ENCODE assay signal across 29 cellular contexts in genomic region chr2:216394888-216395287, GRCh38. TPM values are rescaled to one million over a fixed set of nuclear protein-coding genes. Genes with fewer than 3 reads are reported as not detected.
"Had no signal": no experiment of that assay in that cellular context is flagged by ENCODE, and none has a peak within 500 bp of the region (broad histone marks: within the 10 kb centered on the region; RNA-seq: fewer than 3 reads in every experiment).

No MANE protein-coding gene starts in this region.

- H3K36me3 Mint-ChIP-seq: activated naive CD8-positive, alpha-beta T cell treated with anti-CD3 and anti-CD28 coated beads for 36 hours; mesothelial cell of epicardium; stimulated activated naive B cell treated with anti-CD40 and anti-IgM and Interleukin-4, amounts not matched to agents 10 μg/mL and 1 μg/mL and 100 μg/mL, for 72 hours had no signal

- H3K9me3 Mint-ChIP-seq: activated B cell treated with CpG ODN at 0.5 μM for 24 hours; activated naive CD8-positive, alpha-beta T cell treated with anti-CD3 and anti-CD28 coated beads for 36 hours; activated T-cell treated with anti-CD3 and anti-CD28 coated beads, Interleukin-2, amount 50 U/mL, for 24 hours; activated T-helper 17 cell treated with anti-CD3 and anti-CD28 coated beads, Interleukin-2, amount 50 U/mL, for 72 hours; mesothelial cell of epicardium; nephron; stimulated activated naive B cell treated with anti-CD40 and anti-IgM and Interleukin-4, amounts not matched to agents 10 μg/mL and 1 μg/mL and 100 μg/mL, for 72 hours had no signal

- H3K9me3 ChIP-seq: left ventricle myocardium inferior, neutrophil, ovary, prostate gland, thoracic aorta, upper lobe of left lung had no signal

- FAIRE-seq: astrocyte, frontal cortex, TTC549 had no signal

- H3K4me3 Mint-ChIP-seq: activated B cell treated with CpG ODN at 0.5 μM for 24 hours; activated CD4-positive, alpha-beta T cell treated with anti-CD3 and anti-CD28 coated beads for 36 hours; activated naive CD8-positive, alpha-beta T cell treated with anti-CD3 and anti-CD28 coated beads for 36 hours; activated T-cell treated with anti-CD3 and anti-CD28 coated beads, Interleukin-2, amount 50 U/mL, for 24 hours; activated T-helper 17 cell treated with anti-CD3 and anti-CD28 coated beads, Interleukin-2, amount 50 U/mL, for 72 hours; mesothelial cell of epicardium; nephron; stimulated activated naive B cell treated with anti-CD40 and anti-IgM and Interleukin-4, amounts not matched to agents 10 μg/mL and 1 μg/mL and 100 μg/mL, for 72 hours had no signal

- H3K27me3 ChIP-seq: ovary, upper lobe of left lung had no signal

- DNase-seq: activated B cell treated with CpG ODN at 0.5 μM for 24 hours; activated CD4-positive, alpha-beta T cell treated with anti-CD3 and anti-CD28 coated beads for 36 hours; activated CD4-positive, alpha-beta T cell treated with anti-CD3 and anti-CD28 coated beads, Interleukin-2, amount 50 U/mL, for 4 hours; activated CD8-positive, alpha-beta memory T cell treated with anti-CD3 and anti-CD28 coated beads for 24 hours; activated CD8-positive, alpha-beta memory T cell treated with anti-CD3 and anti-CD28 coated beads, Interleukin-2, amount 50 U/mL, for 4 hours; activated naive CD8-positive, alpha-beta T cell treated with anti-CD3 and anti-CD28 coated beads for 36 hours; activated T-cell treated with anti-CD3 and anti-CD28 coated beads, Interleukin-2, amount 50 U/mL, for 24 hours; central memory CD4-positive, alpha-beta T cell; effector memory CD4-positive, alpha-beta T cell; glutamatergic neuron; hippocampal formation; kidney glomerular epithelial cell; left ventricle myocardium inferior; ovary; stimulated activated CD4-positive, alpha-beta T cell treated with anti-CD3 and anti-CD28 coated beads, Interleukin-2, amount 100 ng/mL, for 48 hours; stimulated activated CD8-positive, alpha-beta memory T cell treated with anti-CD3 and anti-CD28 coated beads, Interleukin-4, amount 100 ng/mL, for 48 hours; stimulated activated naive B cell treated with anti-CD40 and anti-IgM and Interleukin-4, amounts not matched to agents 10 μg/mL and 1 μg/mL and 100 μg/mL, for 72 hours; upper lobe of left lung had no signal

- ATAC-seq: activated CD4-positive, alpha-beta T cell treated with anti-CD3 and anti-CD28 coated beads for 36 hours; activated T-helper 17 cell treated with anti-CD3 and anti-CD28 coated beads, Interleukin-2, amount 50 U/mL, for 72 hours; stimulated activated naive B cell treated with anti-CD40 and anti-IgM and Interleukin-4, amounts not matched to agents 10 μg/mL and 1 μg/mL and 100 μg/mL, for 72 hours had no signal

- H3K4me3 ChIP-seq: left ventricle myocardium inferior, ovary, prostate gland, thoracic aorta, upper lobe of left lung had no signal

- H3K27ac ChIP-seq: left ventricle myocardium inferior, neutrophil, ovary, prostate gland, thoracic aorta had no signal

- H3K4me1 ChIP-seq: left ventricle myocardium inferior, prostate gland, upper lobe of left lung had no signal

- H3K27ac Mint-ChIP-seq: activated B cell treated with CpG ODN at 0.5 μM for 24 hours; activated CD4-positive, alpha-beta T cell treated with anti-CD3 and anti-CD28 coated beads for 36 hours; activated naive CD8-positive, alpha-beta T cell treated with anti-CD3 and anti-CD28 coated beads for 36 hours; activated T-cell treated with anti-CD3 and anti-CD28 coated beads, Interleukin-2, amount 50 U/mL, for 24 hours; activated T-helper 17 cell treated with anti-CD3 and anti-CD28 coated beads, Interleukin-2, amount 50 U/mL, for 72 hours; mesothelial cell of epicardium; nephron; stimulated activated naive B cell treated with anti-CD40 and anti-IgM and Interleukin-4, amounts not matched to agents 10 μg/mL and 1 μg/mL and 100 μg/mL, for 72 hours had no signal

- H3K36me3 ChIP-seq: left ventricle myocardium inferior, neutrophil, ovary, prostate gland, thoracic aorta, upper lobe of left lung had no signal

- H3K4me1 Mint-ChIP-seq: activated B cell treated with CpG ODN at 0.5 μM for 24 hours; activated T-helper 17 cell treated with anti-CD3 and anti-CD28 coated beads, Interleukin-2, amount 50 U/mL, for 72 hours; mesothelial cell of epicardium; nephron; stimulated activated naive B cell treated with anti-CD40 and anti-IgM and Interleukin-4, amounts not matched to agents 10 μg/mL and 1 μg/mL and 100 μg/mL, for 72 hours had no signal

- H3K27me3 Mint-ChIP-seq: activated CD4-positive, alpha-beta T cell treated with anti-CD3 and anti-CD28 coated beads for 36 hours; activated naive CD8-positive, alpha-beta T cell treated with anti-CD3 and anti-CD28 coated beads for 36 hours; activated T-cell treated with anti-CD3 and anti-CD28 coated beads, Interleukin-2, amount 50 U/mL, for 24 hours had no signal

RNA-seq across cellular contexts. Expression of gene MARCHF4, which starts 22.6 kb away (rescaled TPM):
- total RNA-seq: activated B cell treated with CpG ODN at 0.5 μM for 24 hours; activated CD4-positive, alpha-beta T cell treated with anti-CD3 and anti-CD28 coated beads for 36 hours; activated naive CD8-positive, alpha-beta T cell treated with anti-CD3 and anti-CD28 coated beads for 36 hours; activated T-helper 17 cell treated with anti-CD3 and anti-CD28 coated beads, Interleukin-2, amount 50 U/mL, for 72 hours; prostate gland; T-helper 2 cell treated with Interferon-gamma antibody and Interleukin-4, amounts not matched to agents 100 ng/mL and 5 ng/mL, for 36 hours had no signal
- polyA plus RNA-seq: esophagus had no signal
